Comparison of ENCODE assay signal across 8 cellular contexts in genomic region chr5:151298063-151298462, GRCh38. TPM values are rescaled to one million over a fixed set of nuclear protein-coding genes. Genes with fewer than 3 reads are reported as not detected.
DNase-seq lines count a peak whose midpoint lies in the region; FAIRE-seq and TF ChIP-seq lines count a peak whose summit lies in the region.

No MANE protein-coding gene starts in this region.

- 3 to 41% methylated on average over 4 of the region's 4 CpGs for WGBS in sigmoid colon, 2 donors

- H3K27ac ChIP-seq in sigmoid colon, result no peak overlapping the region
- H3K27ac ChIP-seq in kidney (ENCODE audit: low read depth in 2 of 2, low read length in 2 of 2), result no peak overlapping the region

- no peak for TF ChIP-seq EP300 in sigmoid colon (IDR thresholded peaks at IDR 0.05)

- no peak for TF ChIP-seq POLR2A in sigmoid colon (IDR thresholded peaks at IDR 0.05)

- FAIRE-seq in kidney (lab: Jason Lieb, UNC), result no peak

- no peaks in the 10 kb centered on the region for H3K9me3 ChIP-seq in sigmoid colon
- no peaks in the 10 kb centered on the region for H3K9me3 ChIP-seq in kidney (ENCODE audit: control insufficient read depth in 1 of 2, low read length in 2 of 2)

- intact Hi-C loops in sigmoid colon (cut with DNase I), result no loop called here
- intact Hi-C loops in kidney (cut with DNase I), result no loop called here

- peak; percentile 60 for TF ChIP-seq CTCF in GM12864 (IDR thresholded peaks at IDR 0.05; ENCODE audit: low read depth, low read length, missing control alignments)
- TF ChIP-seq CTCF in epithelial cell of esophagus (IDR thresholded peaks at IDR 0.05; ENCODE audit: insufficient read depth, low read depth, low read length, missing control alignments), result peak; percentile 65
- peak in 3 of 4 experiments; percentile 21 to 49 (median 25) for TF ChIP-seq CTCF in sigmoid colon (IDR thresholded peaks at IDR 0.05)
- TF ChIP-seq CTCF in kidney (IDR thresholded peaks at IDR 0.05; ENCODE audit: borderline replicate concordance, extremely low read depth, insufficient read depth), result no peak

- H3K4me1 ChIP-seq in sigmoid colon, result no peaks in the 10 kb centered on the region
- no peaks in the 10 kb centered on the region for H3K4me1 ChIP-seq in kidney (ENCODE audit: control insufficient read depth in 1 of 2, insufficient read depth in 1 of 2, low read depth in 1 of 2, low read length in 2 of 2)

- H3K9ac ChIP-seq in kidney (ENCODE audit: low read length in 2 of 2), result no peak overlapping the region

- DNase-seq in A172 (ENCODE audit: low spot score) (peak; percentile 63), GM12864 (ENCODE audit: low read depth) (no peak), NCI-H82 treated with DMSO at 0.1 percent for 48 hours (lab: John Stamatoyannopoulos, UW; ENCODE audit: unreplicated experiment) (peak; percentile 61), epithelial cell of esophagus (ENCODE audit: low read depth) (peak; percentile 74), sigmoid colon (no peak), NCI-H510A (lab: John Stamatoyannopoulos, UW) (no peak), kidney (no peak), HuH-7 (ENCODE audit: low spot score) (no peak)

- H3K36me3 ChIP-seq in sigmoid colon, result no peaks in the 10 kb centered on the region
- no peaks in the 10 kb centered on the region for H3K36me3 ChIP-seq in kidney (ENCODE audit: control insufficient read depth in 1 of 2, insufficient read depth in 2 of 2, low read length in 2 of 2)

- H3K4me3 ChIP-seq in GM12864 (ENCODE audit: low read depth, low read length) (no peak overlapping the region), epithelial cell of esophagus (ENCODE audit: low read length) (no peak overlapping the region), sigmoid colon (no peak overlapping the region), kidney (ENCODE audit: low read length in 2 of 2) (no peak overlapping the region)

- H3K27me3 ChIP-seq in sigmoid colon, result no peaks in the 10 kb centered on the region

RNA-seq across cellular contexts. Expression of gene SLC36A3, which starts 5.5 kb away (rescaled TPM):
- total RNA-seq in A172 (2014; rRNA removed; shearing (Covaris generic)), result not detected in 2 replicates
- not detected for total RNA-seq in sigmoid colon
- polyA plus RNA-seq in sigmoid colon, result not detected
- total RNA-seq in kidney, result not detected
- polyA plus RNA-seq in kidney (ENCODE audit: insufficient read depth, low read depth, low replicate concordance), result not detected

RNA-seq across cellular contexts. Expression of gene GM2A, which starts 45.1 kb away (rescaled TPM):
- total RNA-seq in A172 (2014; rRNA removed; shearing (Covaris generic)), result 30.2 and 34.2 TPM in 2 replicates
- total RNA-seq in sigmoid colon (10 to 100 TPM; 19.4 to 31.9 (median 29.3) TPM), kidney (29.8 TPM)
- polyA plus RNA-seq in sigmoid colon (10 to 100 TPM; 10.2 to 35.1 (median 32.3) TPM), kidney (ENCODE audit: insufficient read depth, low read depth, low replicate concordance) (13.7 TPM)

RNA-seq across cellular contexts. Expression of gene SLC36A2, which starts 49.3 kb away (rescaled TPM):
- total RNA-seq in A172 (2014; rRNA removed; shearing (Covaris generic)), result not detected in 2 replicates
- not detected for total RNA-seq in sigmoid colon
- not detected for polyA plus RNA-seq in sigmoid colon
- total RNA-seq in kidney, result 1.8 TPM
- 46.2 TPM for polyA plus RNA-seq in kidney (ENCODE audit: insufficient read depth, low read depth, low replicate concordance)

Comparison
In these comparisons a context has a peak if more than half of its experiments do, and no peak if none do; other contexts are left out.
1. DNase-seq: peak in A172 (single experiment), NCI-H82 treated with DMSO at 0.1 percent for 48 hours (single experiment) and epithelial cell of esophagus (single experiment); none in GM12864 (single experiment), sigmoid colon (single experiment), NCI-H510A (single experiment), kidney (single experiment) and HuH-7 (single experiment).